8 cellular contexts compared by ENCODE assay signal in the genomic region with DNA sequence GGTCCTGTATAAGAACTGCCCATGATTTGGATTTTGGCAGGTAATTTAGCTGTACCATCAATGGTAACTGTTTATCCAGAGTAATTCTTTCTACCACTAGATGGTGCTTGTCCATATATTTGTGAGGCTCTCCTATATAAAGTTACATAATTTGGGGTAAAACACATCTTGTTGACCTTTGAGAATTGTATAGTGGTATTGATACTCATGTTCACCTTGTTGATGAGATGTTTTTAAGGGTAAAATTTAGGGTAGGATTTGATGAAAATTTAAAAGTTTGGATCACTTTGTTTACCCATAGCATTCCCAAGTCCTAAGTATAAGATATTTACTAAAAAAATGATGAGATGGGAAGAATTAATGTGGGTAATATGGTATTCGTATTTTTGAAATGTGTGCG. TPM values are rescaled to one million over a fixed set of nuclear protein-coding genes. Genes with fewer than 3 reads are reported as not detected.
DNase-seq lines count a peak whose midpoint lies in the region; ATAC-seq and TF ChIP-seq lines count a peak whose summit lies in the region.

No MANE protein-coding gene starts in this region.

- ATAC-seq in heart left ventricle (peak in 2 of 4 donors; percentile 21 to 51), Right ventricle myocardium inferior (no peak), HG03135 (IDR thresholded peaks at IDR 0.05; ENCODE audit: unreplicated experiment) (peak; percentile 53), HG03045 (IDR thresholded peaks at IDR 0.05; ENCODE audit: unreplicated experiment) (no peak)

- H3K9me3 ChIP-seq in heart left ventricle, result no peaks in the 10 kb centered on the region

- H3K4me1 ChIP-seq in heart left ventricle, result peaks cover 0 to 14% (median 0%) of the 10 kb centered on the region in 12 donors

- WGBS in heart left ventricle, 4 donors, result 66 to 73% (median 71%) methylated on average over 2 of the region's 2 CpGs

- no peaks in the 10 kb centered on the region for H3K36me3 ChIP-seq in heart left ventricle

- peak; percentile 50 to 75 (median 66) for TF ChIP-seq CTCF in heart left ventricle (IDR thresholded peaks at IDR 0.05)

- no peak overlapping the region for H3K27ac ChIP-seq in heart left ventricle

- no peaks in the 10 kb centered on the region for H3K27me3 ChIP-seq in heart left ventricle

- DNase-seq in heart left ventricle (no peak), Right ventricle myocardium inferior (ENCODE audit: missing footprints) (no peak), NCI-H748 treated with DMSO at 0.1 percent for 48 hours (lab: John Stamatoyannopoulos, UW) (peak; percentile 5), cerebellum (ENCODE audit: low spot score) (peak; percentile 55), middle frontal gyrus (ENCODE audit: extremely low spot score, low spot score) (peak; percentile 22)
- no peak for DNase-seq in stimulated activated CD4-positive, alpha-beta T cell treated with anti-CD3 and anti-CD28 coated beads, Interleukin-2, amount 100 ng/mL, for 24 hours

- intact Hi-C loops in heart left ventricle (cut with DNase I), result loop anchor here (2.0 to 10.0 kb wide), 5 partner anchors 50 to 134 kb away; no protein-coding TSS in a partner anchor
- intact Hi-C loops in Right ventricle myocardium inferior (cut with DNase I), result loop anchor here (2.0 to 5.0 kb wide), 2 partner anchors 53 to 134 kb away; no protein-coding TSS in a partner anchor

- TF ChIP-seq POLR2A in heart left ventricle (IDR thresholded peaks at IDR 0.05), result no peak

- H3K4me3 ChIP-seq in heart left ventricle, result no peak overlapping the region

RNA-seq across cellular contexts. Expression of a gene that starts 31.6 kb away (rescaled TPM):
- total RNA-seq in heart left ventricle (10 to 100 TPM; 22.3 to 41.3 (median 25.5) TPM), Right ventricle myocardium inferior (29.5 TPM), cerebellum (50.1 TPM)
- 10 to 100 TPM; 16.0 to 31.7 TPM for polyA plus RNA-seq in heart left ventricle

Comparison
In these comparisons a context has a peak if more than half of its experiments do, and no peak if none do; other contexts are left out.
1. DNase-seq: peak in NCI-H748 treated with DMSO at 0.1 percent for 48 hours (single experiment), cerebellum (single experiment) and middle frontal gyrus (single experiment); none in heart left ventricle (0 of 5), Right ventricle myocardium inferior (single experiment) and stimulated activated CD4-positive, alpha-beta T cell treated with anti-CD3 and anti-CD28 coated beads, Interleukin-2, amount 100 ng/mL, for 24 hours (0 of 2).